In genomic region chr18:30034818-30035217, GRCh38 we compare ENCODE assay signal across 11 cellular contexts.
"Had no signal": no experiment of that assay in that cellular context is flagged by ENCODE, and none has a peak within 500 bp of the region (broad histone marks: within the 10 kb centered on the region; RNA-seq: fewer than 3 reads in every experiment).

No MANE protein-coding gene starts in this region.

- DNase-seq: GM23248, GOT3, H7, H9, HCEC 1CT, HFFc6 had no signal

- H3K4me1 ChIP-seq: HAP-1 had no signal

- H3K4me2 ChIP-seq: GM23338 had no signal

- H3K27ac ChIP-seq: GM23248 had no signal

- FAIRE-seq: H1, H54 had no signal

- H3K4me3 ChIP-seq: GM23248, GM23338, HAP-1 had no signal

- H3K36me3 ChIP-seq: HAP-1 had no signal

- H3K9me3 ChIP-seq: HAP-1 had no signal

- ATAC-seq: GM23338, HCT116 had no signal
